ENCODE assay signal across 22 cellular contexts in the genomic region with DNA sequence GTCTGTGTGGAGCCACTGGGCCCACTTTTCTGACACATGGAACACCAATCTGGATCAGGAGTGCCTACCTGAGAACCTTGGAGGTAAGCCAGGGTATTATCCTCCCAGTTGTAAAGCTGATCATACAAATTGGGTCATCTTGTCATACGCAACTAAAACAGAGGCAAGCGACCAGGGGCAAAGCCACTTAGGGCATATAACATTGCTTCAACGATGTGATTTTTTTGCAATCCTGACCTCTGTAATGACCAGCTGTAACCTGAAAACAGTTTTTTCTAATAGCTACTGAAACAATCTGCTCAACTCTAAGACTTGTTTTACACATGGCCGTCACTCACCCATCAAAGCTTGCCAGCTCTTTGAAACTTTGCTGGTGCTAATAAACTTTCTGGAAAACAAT.
DNase-seq lines count a peak whose midpoint lies in the region; ATAC-seq, FAIRE-seq and TF ChIP-seq lines count a peak whose summit lies in the region.
"Had no signal": no experiment of that assay in that cellular context is flagged by ENCODE, and none has a peak within 500 bp of the region (broad histone marks: within the 10 kb centered on the region; RNA-seq: fewer than 3 reads in every experiment).

No MANE protein-coding gene starts in this region.

- H3K27ac ChIP-seq in liver (ENCODE audit: low read depth in 1 of 2, low read length in 2 of 2) (no peak overlapping the region), HepG2 (ENCODE audit: extremely low read length, insufficient read depth, low read length) (no peak overlapping the region)
- H3K27ac ChIP-seq: 22Rv1; A549; BLaER1 treated with 17β-estradiol and CSF1 and Interleukin-3, amounts not matched to agents 10 nM and 100 nM; C4-2B had no signal

- in situ Hi-C loops in HepG2 (cut with HindIII; ENCODE audit: extremely low pct_ligation_motif_present, low pct_unique_long_range_greater_than_20kb): no loop called here

- peaks cover 0 to 3% (median 0%) of the 10 kb centered on the region in 4 donors for H3K4me1 ChIP-seq in liver (ENCODE audit: control insufficient read depth in 4 of 4, insufficient read depth in 4 of 4, low read length in 3 of 4)
- H3K4me1 ChIP-seq in HepG2 (ENCODE audit: insufficient read depth, low read length): no peaks in the 10 kb centered on the region
- H3K4me1 ChIP-seq: A549, Caco-2 had no signal

- H3K27me3 ChIP-seq in liver (ENCODE audit: control insufficient read depth in 4 of 4, insufficient read depth in 4 of 4, low read length in 3 of 4) (peaks cover 0 to 2% (median 0%) of the 10 kb centered on the region in 4 donors), HepG2 (ENCODE audit: control insufficient read depth in 1 of 2, insufficient read depth in 2 of 2, low read length in 2 of 2) (no peaks in the 10 kb centered on the region)

- no peak for DNase-seq in HepG2 (ENCODE audit: low spot score)
- no peak for DNase-seq in left lobe of liver (ENCODE audit: low spot score)
- peak; percentile 19 for DNase-seq in osteocyte (ENCODE audit: extremely low spot score, unreplicated experiment)
- no peak for DNase-seq in GM12891 (ENCODE audit: insufficient read length, low spot score)
- no peak for DNase-seq in mucosa of gallbladder (ENCODE audit: low spot score)
- DNase-seq: AML-193; Caco-2; Calu3; CD4-positive, alpha-beta T cell; CD8-positive, alpha-beta T cell; DMS79 treated with DMSO at 0.1 percent for 48 hours; GF-D8 had no signal

- POLR2A ChIA-PET in HepG2 (lab: Yijun Ruan, JAX): no interaction called here

- TF ChIP-seq CTCF in liver (IDR thresholded peaks at IDR 0.05; ENCODE audit: low read depth, low read length, missing input control): no peak
- TF ChIP-seq CTCF in HepG2 (CRISPR knock-in tag; IDR thresholded peaks at IDR 0.05): no peak
- TF ChIP-seq CTCF in osteocyte (IDR thresholded peaks at IDR 0.05): no peak

- no peak overlapping the region for H3K9ac ChIP-seq in liver (ENCODE audit: low read depth in 1 of 2, low read length in 2 of 2)
- H3K9ac ChIP-seq in HepG2 (ENCODE audit: insufficient read depth, low read depth, low read length): no peak overlapping the region
- H3K9ac ChIP-seq: BLaER1 treated with 17β-estradiol and CSF1 and Interleukin-3, amounts not matched to agents 10 nM and 100 nM had no signal

- BruUV-seq in HepG2 (replicated peaks; lab: Mats Ljungman, UMichigan): no TSS peak

- intact Hi-C loops in HepG2 (cut with micrococcal nuclease; ENCODE audit: unreplicated experiment): no loop called here

- H3K27ac Mint-ChIP-seq in osteocyte (ENCODE audit: unreplicated experiment): no peak overlapping the region
- H3K27ac Mint-ChIP-seq: B cell; CD4-positive, alpha-beta T cell; CD8-positive, alpha-beta T cell had no signal

- H4K20me1 ChIP-seq in HepG2 (ENCODE audit: insufficient read depth, low read length): no peaks in the 10 kb centered on the region
- H4K20me1 ChIP-seq: BLaER1 treated with 17β-estradiol and CSF1 and Interleukin-3, amounts not matched to agents 10 nM and 100 nM had no signal

- no peaks in the 10 kb centered on the region for H3K27me3 Mint-ChIP-seq in osteocyte (ENCODE audit: unreplicated experiment)
- H3K27me3 Mint-ChIP-seq: CD4-positive, alpha-beta T cell had no signal

- WGBS in liver: 35% methylated on average over 4 of the region's 4 CpGs
- WGBS in HepG2 (ENCODE audit: low lambda C conversion rate): 14% methylated on average over 2 of the region's 4 CpGs

- H3K9me3 Mint-ChIP-seq in osteocyte (ENCODE audit: unreplicated experiment): peaks cover 48% of the 10 kb centered on the region
- H3K9me3 Mint-ChIP-seq: CD4-positive, alpha-beta T cell; CD8-positive, alpha-beta T cell had no signal

- H3K4me3 Mint-ChIP-seq in osteocyte (ENCODE audit: unreplicated experiment): no peak overlapping the region
- H3K4me3 Mint-ChIP-seq: B cell; CD4-positive, alpha-beta T cell; CD8-positive, alpha-beta T cell had no signal

- H3K4me1 Mint-ChIP-seq in osteocyte (ENCODE audit: unreplicated experiment): no peaks in the 10 kb centered on the region

- no peak overlapping the region for H3K4me3 ChIP-seq in liver (ENCODE audit: low read depth in 1 of 3, low read length in 3 of 3)
- H3K4me3 ChIP-seq in HepG2 (replicated peaks in 1 of 3; ENCODE audit: insufficient read depth in 1 of 3, low read depth in 2 of 3, low read length in 3 of 3): no peak overlapping the region
- H3K4me3 ChIP-seq: A549; BLaER1 treated with 17β-estradiol and CSF1 and Interleukin-3, amounts not matched to agents 10 nM and 100 nM; GM12878 had no signal

- no peak overlapping the region for H3K4me2 ChIP-seq in HepG2 (ENCODE audit: low read depth, low read length)
- H3K4me2 ChIP-seq: A549; BLaER1 treated with 17β-estradiol and CSF1 and Interleukin-3, amounts not matched to agents 10 nM and 100 nM had no signal

- H2AFZ ChIP-seq in HepG2 (ENCODE audit: low read length): no peak overlapping the region

- TF ChIP-seq RAD21 in liver (IDR thresholded peaks at IDR 0.05) (no peak), HepG2 (CRISPR knock-in tag; IDR thresholded peaks at IDR 0.05) (no peak)

- no peak for ATAC-seq in HepG2
- peak; percentile 66 for ATAC-seq in left lobe of liver
- ATAC-seq: A549; CD8-positive, alpha-beta T cell; GM12878 had no signal

- H3K79me2 ChIP-seq in HepG2 (ENCODE audit: insufficient read depth, low read length): no peaks in the 10 kb centered on the region

- H3K36me3 ChIP-seq in liver (ENCODE audit: control insufficient read depth in 4 of 4, insufficient read depth in 3 of 4, low read depth in 1 of 4, low read length in 3 of 4): no peaks in the 10 kb centered on the region
- no peaks in the 10 kb centered on the region for H3K36me3 ChIP-seq in HepG2 (replicated peaks in 1 of 2; ENCODE audit: control insufficient read depth in 1 of 2, insufficient read depth in 2 of 2, low read length in 2 of 2)
- H3K36me3 ChIP-seq: BLaER1 treated with 17β-estradiol and CSF1 and Interleukin-3, amounts not matched to agents 10 nM and 100 nM had no signal

- H3K36me3 Mint-ChIP-seq in osteocyte (ENCODE audit: unreplicated experiment): no peaks in the 10 kb centered on the region
- H3K36me3 Mint-ChIP-seq: CD8-positive, alpha-beta T cell had no signal

- FAIRE-seq in HepG2 (lab: Jason Lieb, UNC) (no peak), GM12891 (lab: Jason Lieb, UNC) (no peak)
- FAIRE-seq: D721Med, G401.6, GM12878, GM19239 had no signal

- H3K9me3 ChIP-seq in liver (ENCODE audit: control insufficient read depth in 4 of 4, low read length in 3 of 4) (no peaks in the 10 kb centered on the region), HepG2 (ENCODE audit: low read length) (no peaks in the 10 kb centered on the region)
- H3K9me3 ChIP-seq: Caco-2 had no signal

- TF ChIP-seq POLR2A in HepG2 (IDR thresholded peaks at IDR 0.05; ENCODE audit: insufficient read depth in 1 of 2, low read depth in 2 of 2, low read length in 2 of 2) (no peak), GM12891 (IDR thresholded peaks at IDR 0.05; ENCODE audit: low read depth, low read length) (no peak)

- no peak for TF ChIP-seq EP300 in HepG2 (IDR thresholded peaks at IDR 0.05; ENCODE audit: low read depth in 2 of 2, low read length in 2 of 2)
- TF ChIP-seq EP300 in HepG2 (CRISPR knock-in tag; IDR thresholded peaks at IDR 0.05; ENCODE audit: borderline replicate concordance): no peak

- CTCF ChIA-PET in HepG2 (lab: Yijun Ruan, JAX; ENCODE audit: low intra/inter-chr PET ratio, low total read pairs): no interaction called here

TF ChIP-seq in liver, 16 proteins besides CTCF, POLR2A, EP300 and RAD21 (continues in another document):
- TF ChIP-seq SP1 (IDR thresholded peaks at IDR 0.05) (no peak), HNF4A (conservative IDR thresholded peaks at IDR 0.05) (peak; percentile 18 to 54)

TF ChIP-seq in HepG2, 621 proteins besides CTCF, POLR2A, EP300 and RAD21:
- TF ChIP-seq RFX5 (IDR thresholded peaks at IDR 0.05; ENCODE audit: low read depth, low read length) (no peak), ZNF577 (CRISPR knock-in tag; IDR thresholded peaks at IDR 0.05; ENCODE audit: borderline replicate concordance, low read depth) (no peak)

TF ChIP-seq in GM12891, 5 proteins besides CTCF, POLR2A, EP300 and RAD21:
- TF ChIP-seq SPI1 (IDR thresholded peaks at IDR 0.05; ENCODE audit: low read depth, low read length) (no peak), POLR2AphosphoS5 (IDR thresholded peaks at IDR 0.05; ENCODE audit: low read depth, low read length) (no peak), POU2F2 (IDR thresholded peaks at IDR 0.05; ENCODE audit: low read depth, low read length) (no peak), PAX5 (IDR thresholded peaks at IDR 0.05; ENCODE audit: insufficient read depth, low read length, severe bottlenecking) (no peak), TAF1 (IDR thresholded peaks at IDR 0.05; ENCODE audit: low read depth, low read length) (no peak)
